ENCODE assay signal across 11 cellular contexts in the genomic region with DNA sequence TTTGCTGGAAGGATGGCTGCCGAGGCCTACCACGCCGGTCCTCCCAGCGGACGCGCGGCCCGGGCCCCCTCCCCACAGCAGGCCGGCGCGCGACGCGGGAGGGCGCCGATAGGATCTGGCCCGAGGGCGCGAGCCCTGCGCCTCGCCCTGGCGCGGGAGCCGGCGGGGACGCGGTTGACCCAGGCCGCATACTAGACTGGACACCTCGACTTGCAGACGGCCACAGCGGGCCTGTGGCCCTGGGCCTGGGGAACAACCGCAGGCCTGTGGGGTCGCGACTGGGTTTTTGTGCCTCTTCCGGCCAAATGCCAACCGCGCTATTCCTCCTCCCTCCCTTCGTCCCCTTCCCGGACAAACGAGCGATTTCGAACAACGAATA. TPM values are rescaled to one million over a fixed set of nuclear protein-coding genes. Genes with fewer than 3 reads are reported as not detected.
A peak's percentile ranks its signal among the peaks of the same experiment; 100 is the strongest.
DNase-seq lines count a peak whose midpoint lies in the region; ATAC-seq and TF ChIP-seq lines count a peak whose summit lies in the region.
"Had no signal": no experiment of that assay in that cellular context is flagged by ENCODE, and none has a peak within 500 bp of the region (broad histone marks: within the 10 kb centered on the region; RNA-seq: fewer than 3 reads in every experiment).

No MANE protein-coding gene starts in this region.

- no peaks in the 10 kb centered on the region for H3K36me3 Mint-ChIP-seq in T-cell
- H3K36me3 Mint-ChIP-seq in activated naive CD4-positive, alpha-beta T cell treated with anti-CD3 and anti-CD28 coated beads, Interleukin-2, amount 50 U/mL, for 72 hours = peaks cover 0 to 4% of the 10 kb centered on the region in 2 donors

- H3K4me3 ChIP-seq in left ventricle myocardium inferior (peak overlapping the region; percentile 59), SJCRH30 (no peak overlapping the region)

- H3K4me1 Mint-ChIP-seq in T-cell = peaks cover 6 to 10% (median 8%) of the 10 kb centered on the region in 3 donors

- no peaks in the 10 kb centered on the region for H3K9me3 Mint-ChIP-seq in T-cell
- no peaks in the 10 kb centered on the region for H3K9me3 Mint-ChIP-seq in activated naive CD4-positive, alpha-beta T cell treated with anti-CD3 and anti-CD28 coated beads, Interleukin-2, amount 50 U/mL, for 72 hours

- H3K27me3 ChIP-seq in left ventricle myocardium inferior (ENCODE audit: low read depth) = peaks cover 99% of the 10 kb centered on the region
- no peaks in the 10 kb centered on the region for H3K27me3 ChIP-seq in SJCRH30

- intact Hi-C loops in left ventricle myocardium inferior (cut with micrococcal nuclease) = no loop called here

- ATAC-seq in T-cell (replicated peaks in 1 of 4) = no peak
- no peak for ATAC-seq in activated naive CD4-positive, alpha-beta T cell treated with anti-CD3 and anti-CD28 coated beads, Interleukin-2, amount 50 U/mL, for 72 hours

- in situ Hi-C loops in G401 (cut with HindIII; ENCODE audit: low sequenced_read_pairs) = no loop called here

- peak overlapping the region in 1 of 3 donors; percentile 73 for H3K4me3 Mint-ChIP-seq in T-cell

- no peak overlapping the region for H3K27ac Mint-ChIP-seq in T-cell
- no peak overlapping the region for H3K27ac Mint-ChIP-seq in activated naive CD4-positive, alpha-beta T cell treated with anti-CD3 and anti-CD28 coated beads, Interleukin-2, amount 50 U/mL, for 72 hours

- CTCF ChIA-PET in RWPE1 (lab: Yijun Ruan, JAX) = no interaction called here
- CTCF ChIA-PET in T-cell (lab: Charles Lee) = no interaction called here

- no peaks in the 10 kb centered on the region for H3K9me3 ChIP-seq in left ventricle myocardium inferior (replicated peaks)
- no peaks in the 10 kb centered on the region for H3K9me3 ChIP-seq in SJCRH30 (replicated peaks)

- TF ChIP-seq CTCF in RWPE1 (conservative IDR thresholded peaks at IDR 0.05; ENCODE audit: low read depth) (no peak), left ventricle myocardium inferior (IDR thresholded peaks at IDR 0.05; ENCODE audit: borderline replicate concordance) (no peak)

- H3K27me3 Mint-ChIP-seq in T-cell = peaks cover 60 to 66% of the 10 kb centered on the region in 2 donors

- H3K27ac ChIP-seq in RWPE1 = peak overlapping the region; percentile 89
- H3K27ac ChIP-seq in left ventricle myocardium inferior (replicated peaks) = no peak overlapping the region
- H3K27ac ChIP-seq in SJCRH30 = no peak overlapping the region

- DNase-seq in G401 (ENCODE audit: low spot score) = peak; percentile 47
- DNase-seq in RWPE1 (ENCODE audit: low spot score) = no peak
- no peak for DNase-seq in left ventricle myocardium inferior
- peak; percentile 46 for DNase-seq in putamen (ENCODE audit: low spot score)
- DNase-seq in T-cell = no peak
- DNase-seq in SJCRH30 = no peak
- DNase-seq in NCI-H82 treated with DMSO at 0.1 percent for 48 hours (lab: John Stamatoyannopoulos, UW; ENCODE audit: unreplicated experiment) = no peak
- no peak for DNase-seq in activated naive CD4-positive, alpha-beta T cell treated with anti-CD3 and anti-CD28 coated beads, Interleukin-2, amount 50 U/mL, for 72 hours (ENCODE audit: low spot score in 2 of 2)
- DNase-seq: activated effector memory CD4-positive, alpha-beta T cell treated with anti-CD3 and anti-CD28 coated beads, Interleukin-2, amount 50 U/mL, for 16 hours; KG1 had no signal

- POLR2A ChIA-PET in RWPE1 (lab: Yijun Ruan, JAX; ENCODE audit: low non-redundant PET) = no interaction called here
- POLR2A ChIA-PET in T-cell (lab: Charles Lee) = no interaction called here

- H3K4me1 ChIP-seq in left ventricle myocardium inferior (peaks cover 25% of the 10 kb centered on the region), SJCRH30 (no peaks in the 10 kb centered on the region)

- H3K36me3 ChIP-seq in left ventricle myocardium inferior (no peaks in the 10 kb centered on the region), SJCRH30 (no peaks in the 10 kb centered on the region)

RNA-seq across cellular contexts. Expression of a gene that starts 2.5 kb away (rescaled TPM):
- not detected in 2 replicates for total RNA-seq in G401 (2014; rRNA removed; shearing (Covaris generic))
- not detected for total RNA-seq in left ventricle myocardium inferior
- total RNA-seq in T-cell = not detected
- total RNA-seq in SJCRH30 (2014; rRNA removed; shearing (Covaris generic)) = not detected in 2 replicates
- total RNA-seq in activated naive CD4-positive, alpha-beta T cell treated with anti-CD3 and anti-CD28 coated beads, Interleukin-2, amount 50 U/mL, for 72 hours = not detected
- total RNA-seq: RPMI7951 had no signal

Comparison
In these comparisons a context has a peak if more than half of its experiments do, and no peak if none do; other contexts are left out.
1. DNase-seq: peak in G401 (single experiment) and putamen (single experiment); none in RWPE1 (single experiment), left ventricle myocardium inferior (single experiment), T-cell (0 of 34), SJCRH30 (0 of 2), NCI-H82 treated with DMSO at 0.1 percent for 48 hours (single experiment) and activated naive CD4-positive, alpha-beta T cell treated with anti-CD3 and anti-CD28 coated beads, Interleukin-2, amount 50 U/mL, for 72 hours (0 of 2).